Comparison of ENCODE assay signal across 7 cellular contexts in the genomic region with DNA sequence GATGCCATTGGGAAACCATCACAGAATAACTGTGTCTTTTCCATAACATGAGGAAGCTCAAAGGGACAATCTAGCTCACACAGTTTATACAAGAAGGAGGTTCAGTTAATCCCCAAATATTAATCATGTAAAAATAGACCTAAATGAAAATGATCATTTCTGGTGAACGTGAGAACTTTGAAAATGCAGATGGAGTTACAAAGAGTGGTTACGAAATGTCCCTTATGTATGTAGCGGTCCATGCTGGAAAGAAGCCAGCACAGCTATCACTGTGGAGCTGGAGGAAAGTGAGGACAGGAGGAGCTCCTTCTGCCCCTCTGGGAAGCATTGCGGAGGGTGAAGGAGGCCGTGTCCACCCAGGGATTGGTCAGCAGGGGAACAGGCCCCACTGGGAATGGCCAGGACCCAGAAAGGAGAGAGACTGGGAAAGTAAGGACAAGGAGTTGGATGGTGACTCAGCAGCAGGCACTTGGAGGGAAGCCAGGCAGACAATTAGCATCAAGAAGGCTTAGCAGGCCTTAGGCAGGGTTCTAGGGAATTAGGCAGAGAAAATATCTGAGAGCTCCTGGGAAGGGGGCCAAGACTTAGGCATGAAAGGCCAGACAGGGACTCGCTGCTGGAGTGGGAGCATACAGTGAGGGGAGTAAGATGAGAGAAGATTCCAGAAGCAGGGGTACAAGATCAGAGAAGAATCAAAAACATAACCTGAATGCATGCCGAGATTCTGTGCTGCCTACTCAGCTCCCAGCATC.
A peak's percentile ranks its signal among the peaks of the same experiment; 100 is the strongest.
DNase-seq lines count a peak whose midpoint lies in the region; ATAC-seq and TF ChIP-seq lines count a peak whose summit lies in the region.

No MANE protein-coding gene starts in this region.

- H3K27ac Mint-ChIP-seq in activated naive CD4-positive, alpha-beta T cell treated with anti-CD3 and anti-CD28 coated beads for 36 hours = no peak overlapping the region

- H3K4me3 Mint-ChIP-seq in activated naive CD4-positive, alpha-beta T cell treated with anti-CD3 and anti-CD28 coated beads for 36 hours = no peak overlapping the region

- peak overlapping the region; percentile 38 for H4K91ac ChIP-seq in IMR-90 (ENCODE audit: insufficient read depth, low read depth, low read length)

- H3K18ac ChIP-seq in IMR-90 (ENCODE audit: low read depth, low read length) = peak overlapping the region; percentile 34; the same call in 1 of the 2 replicates

- POLR2A ChIA-PET in IMR-90 (lab: Charles Lee; ENCODE audit: unreplicated experiment) = no interaction called here

- H3K23ac ChIP-seq in IMR-90 (ENCODE audit: low read depth, low read length) = 0 out of 2 replicates have a peak overlapping the region, but pooled peaks have one; percentile 10

- H2AFZ ChIP-seq in IMR-90 (replicated peaks; ENCODE audit: low read length, poor library complexity) = peak overlapping the region; percentile 78

- CTCF ChIA-PET in IMR-90 (lab: Yijun Ruan, JAX) = interaction anchor here (0.6 to 1.7 kb wide), 8 partner anchors 9 to 520 kb away, joined by 3 to 9 read pairs (median 4); no protein-coding TSS in a partner anchor
- CTCF ChIA-PET in activated naive CD4-positive, alpha-beta T cell treated with anti-CD3 and anti-CD28 coated beads for 36 hours (lab: Charles Lee) = interaction anchor here (0.6 to 12.1 kb wide), 24 partner anchors 10 to 835 kb away, joined by 3 to 238 read pairs (median 4); no protein-coding TSS in a partner anchor

- H2BK20ac ChIP-seq in IMR-90 (ENCODE audit: low read depth, low read length) = peak overlapping the region; percentile 83; the same call in 1 of the 2 replicates

- intact Hi-C loops in IMR-90 (cut with micrococcal nuclease) (loop anchor here (2.0 to 5.0 kb wide), 2 partner anchors 208 to 542 kb away; no protein-coding TSS in a partner anchor), posterior vena cava (cut with DNase I) (loop anchor here in 1 of 2 donors (10.0 kb wide), 1 partner anchor 64 kb away; no protein-coding TSS in a partner anchor)
- intact Hi-C loops in activated naive CD4-positive, alpha-beta T cell treated with anti-CD3 and anti-CD28 coated beads for 36 hours (cut with micrococcal nuclease) = loop anchor here (10.0 kb wide), 1 partner anchor 544 kb away; no protein-coding TSS in a partner anchor

- H2BK15ac ChIP-seq in IMR-90 (ENCODE audit: low read depth, low read length) = peak overlapping the region; percentile 67; the same call in 1 of the 3 replicates

- H3K4me1 ChIP-seq in IMR-90 (ENCODE audit: control insufficient read depth, insufficient read depth, low read length) = peaks cover 14% of the 10 kb centered on the region

- peaks cover 17% of the 10 kb centered on the region for H3K27me3 Mint-ChIP-seq in activated naive CD4-positive, alpha-beta T cell treated with anti-CD3 and anti-CD28 coated beads for 36 hours (ENCODE audit: low read depth)

- H3K36me3 ChIP-seq in IMR-90 (ENCODE audit: control insufficient read depth, insufficient read depth, low read length) = no peaks in the 10 kb centered on the region
- H3K36me3 ChIP-seq in SK-N-MC (ENCODE audit: insufficient read depth, low read length) = no peaks in the 10 kb centered on the region

- H3K9ac ChIP-seq in IMR-90 (ENCODE audit: low read depth, low read length) (no peak overlapping the region), SK-N-MC (ENCODE audit: insufficient read length) (no peak overlapping the region)

- H3K4me3 ChIP-seq in IMR-90 (ENCODE audit: insufficient read depth, low read depth, low read length) = no peak overlapping the region
- H3K4me3 ChIP-seq in SK-N-MC = peak overlapping the region; percentile 67

- peaks cover 14% of the 10 kb centered on the region for H3K9me1 ChIP-seq in IMR-90 (ENCODE audit: insufficient read depth, low read length)

- no peak overlapping the region for H2AK9ac ChIP-seq in IMR-90 (replicated peaks; ENCODE audit: low read depth, low read length, poor library complexity)

- peak overlapping the region; percentile 2; the same call in 1 of the 2 replicates for H2AK5ac ChIP-seq in IMR-90 (ENCODE audit: low read depth, low read length)

- H2BK120ac ChIP-seq in IMR-90 (ENCODE audit: low read depth, low read length) = peak overlapping the region; percentile 73

- no peak for TF ChIP-seq CTCF in IMR-90 (conservative IDR thresholded peaks at IDR 0.05; ENCODE audit: low read depth, low read length)

- peak overlapping the region in 1 of 2 experiments; percentile 54; a peak in 1 of 4 replicates for H4K8ac ChIP-seq in IMR-90 (ENCODE audit: low read depth in 2 of 2, low read length in 2 of 2)

- H3K4me1 Mint-ChIP-seq in activated naive CD4-positive, alpha-beta T cell treated with anti-CD3 and anti-CD28 coated beads for 36 hours (ENCODE audit: low read depth) = no peaks in the 10 kb centered on the region

- no peak for TF ChIP-seq POLR2A in IMR-90 (IDR thresholded peaks at IDR 0.05; ENCODE audit: low read depth, low read length)

- peak overlapping the region; percentile 73; the same call in 1 of the 2 replicates for H3K27ac ChIP-seq in IMR-90 (ENCODE audit: insufficient read depth, low read length)
- H3K27ac ChIP-seq in SK-N-MC = peak overlapping the region; percentile 91

- peak; percentile 73 for ATAC-seq in IMR-90 (ENCODE audit: low read depth)

- H3K4ac ChIP-seq in IMR-90 (ENCODE audit: low read depth, low read length) = peak overlapping the region; percentile 66

- 25% methylated on average over 4 of the region's 7 CpGs; no CpG with 5 or more reads in 1 of the 2 experiments for WGBS in IMR-90 (ENCODE audit: extremely low coverage in 2 of 2, insufficient read length in 1 of 2), 2 experiments

- H3K36me3 Mint-ChIP-seq in activated naive CD4-positive, alpha-beta T cell treated with anti-CD3 and anti-CD28 coated beads for 36 hours (ENCODE audit: low read depth) = no peaks in the 10 kb centered on the region

- DNase-seq in IMR-90 (peak; percentile 96), SK-N-MC (ENCODE audit: low read depth, low spot score) (peak; percentile 100), globus pallidus (ENCODE audit: low spot score) (peak; percentile 66), posterior vena cava (ENCODE audit: low spot score) (peak; percentile 94), DMS114 treated with DMSO at 0.1 percent for 48 hours (lab: John Stamatoyannopoulos, UW; ENCODE audit: unreplicated experiment) (no peak)
- no peak for DNase-seq in stimulated activated CD4-positive, alpha-beta T cell treated with anti-CD3 and anti-CD28 coated beads, Interleukin-4, amount 100 ng/mL, for 24 hours
- DNase-seq in activated naive CD4-positive, alpha-beta T cell treated with anti-CD3 and anti-CD28 coated beads for 36 hours = no peak

- H3K14ac ChIP-seq in IMR-90 (replicated peaks; ENCODE audit: low read depth, low read length) = 0 out of 2 replicates have a peak overlapping the region, but pooled peaks have one; percentile 48

- no peak for TF ChIP-seq RAD21 in IMR-90 (IDR thresholded peaks at IDR 0.05; ENCODE audit: low read length)

- no peak overlapping the region for H3K56ac ChIP-seq in IMR-90 (ENCODE audit: extremely low read depth, insufficient read depth, low read length)

- dilution Hi-C loops in IMR-90 (cut with HindIII; ENCODE audit: low sequenced_read_pairs, unreplicated experiment) = no loop called here

- BruUV-seq in IMR-90 (replicated peaks; lab: Mats Ljungman, UMichigan) = no TSS peak

- H3K27me3 ChIP-seq in IMR-90 (ENCODE audit: control insufficient read depth, insufficient read depth, low read length) = peaks cover 8% of the 10 kb centered on the region

- no peaks in the 10 kb centered on the region for H3K9me3 ChIP-seq in IMR-90 (ENCODE audit: control insufficient read depth, insufficient read depth, low read length)
- H3K9me3 ChIP-seq in SK-N-MC (ENCODE audit: low read depth, low read length) = no peaks in the 10 kb centered on the region

- in situ Hi-C loops in IMR-90 (cut with MboI; ENCODE audit: low sequenced_read_pairs) = no loop called here

- H3K79me1 ChIP-seq in IMR-90 (ENCODE audit: low read depth in 1 of 2, low read length in 2 of 2) = no peaks in the 10 kb centered on the region

- H3K4me2 ChIP-seq in IMR-90 (ENCODE audit: low read depth, low read length) = peak overlapping the region; percentile 6; the same call in 1 of the 2 replicates

- H3K9me3 Mint-ChIP-seq in activated naive CD4-positive, alpha-beta T cell treated with anti-CD3 and anti-CD28 coated beads for 36 hours = no peaks in the 10 kb centered on the region

- H2BK5ac ChIP-seq in IMR-90 (ENCODE audit: low read depth, low read length, poor library complexity, severe bottlenecking) = peak overlapping the region; percentile 25

- H4K5ac ChIP-seq in IMR-90 (ENCODE audit: low read depth, low read length) = no peak overlapping the region; the same call in 1 of the 2 replicates

- H4K20me1 ChIP-seq in IMR-90 (ENCODE audit: insufficient read depth, low read length) = peaks cover 5% of the 10 kb centered on the region; the same call in 1 of the 2 replicates

TF ChIP-seq in IMR-90, 13 proteins besides CTCF, POLR2A, EP300 and RAD21 (continues in another document):
- no peak for TF ChIP-seq RCOR1 (IDR thresholded peaks at IDR 0.05; ENCODE audit: insufficient replicate concordance, low read length)
- no peak for TF ChIP-seq BHLHE40 (IDR thresholded peaks at IDR 0.05; ENCODE audit: low read depth, low read length)
- 0 out of 2 replicates have a peak, but pooled peaks have one; percentile 34 for TF ChIP-seq MAFK (IDR thresholded peaks at IDR 0.05; ENCODE audit: low read depth, low read length)
- TF ChIP-seq CEBPB (IDR thresholded peaks at IDR 0.05; ENCODE audit: low read depth, low read length) = peak; percentile 75
- TF ChIP-seq ELK1 (IDR thresholded peaks at IDR 0.05; ENCODE audit: borderline replicate concordance, low read depth, low read length) = no peak
- peak; percentile 10; the same call in 1 of the 2 replicates for TF ChIP-seq FOS (IDR thresholded peaks at IDR 0.05; ENCODE audit: low read depth, low read length)
- TF ChIP-seq, protein P1, sequence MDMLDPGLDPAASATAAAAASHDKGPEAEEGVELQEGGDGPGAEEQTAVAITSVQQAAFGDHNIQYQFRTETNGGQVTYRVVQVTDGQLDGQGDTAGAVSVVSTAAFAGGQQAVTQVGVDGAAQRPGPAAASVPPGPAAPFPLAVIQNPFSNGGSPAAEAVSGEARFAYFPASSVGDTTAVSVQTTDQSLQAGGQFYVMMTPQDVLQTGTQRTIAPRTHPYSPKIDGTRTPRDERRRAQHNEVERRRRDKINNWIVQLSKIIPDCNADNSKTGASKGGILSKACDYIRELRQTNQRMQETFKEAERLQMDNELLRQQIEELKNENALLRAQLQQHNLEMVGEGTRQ (IDR thresholded peaks at IDR 0.05; ENCODE audit: low read depth, low read length) = no peak
- TF ChIP-seq SMC3 (IDR thresholded peaks at IDR 0.05; ENCODE audit: low read depth, low read length) = no peak

Comparison
In these comparisons a context has a peak if more than half of its experiments do, and no peak if none do; other contexts are left out.
1. DNase-seq: peak in IMR-90 (single experiment), SK-N-MC (single experiment), globus pallidus (single experiment) and posterior vena cava (single experiment); none in DMS114 treated with DMSO at 0.1 percent for 48 hours (single experiment), stimulated activated CD4-positive, alpha-beta T cell treated with anti-CD3 and anti-CD28 coated beads, Interleukin-4, amount 100 ng/mL, for 24 hours (single experiment) and activated naive CD4-positive, alpha-beta T cell treated with anti-CD3 and anti-CD28 coated beads for 36 hours (single experiment).